Comparison of ENCODE assay signal across 21 cellular contexts in genomic region chr3:26091096-26091495, GRCh38.
"Had no signal": no experiment of that assay in that cellular context is flagged by ENCODE, and none has a peak within 500 bp of the region (broad histone marks: within the 10 kb centered on the region; RNA-seq: fewer than 3 reads in every experiment).

No MANE protein-coding gene starts in this region.

- H3K36me3 ChIP-seq: adrenal gland, ascending aorta, brain microvascular endothelial cell, neural progenitor cell, upper lobe of left lung had no signal

- H3K27ac Mint-ChIP-seq: activated naive CD4-positive, alpha-beta T cell treated with anti-CD3 and anti-CD28 coated beads, Interleukin-2, amount 50 U/mL, for 72 hours; endodermal cell; memory B cell; neural progenitor cell had no signal

- H2AFZ ChIP-seq: neural progenitor cell had no signal

- H3K4me3 Mint-ChIP-seq: endodermal cell, memory B cell, neural progenitor cell had no signal

- H3K27me3 ChIP-seq: adrenal gland, ascending aorta, brain microvascular endothelial cell, neural progenitor cell, upper lobe of left lung had no signal

- H3K27me3 Mint-ChIP-seq: memory B cell had no signal

- H3K4me2 ChIP-seq: neural progenitor cell had no signal

- H3K27ac ChIP-seq: adrenal gland, ascending aorta, brain microvascular endothelial cell, coronary artery, epithelial cell of prostate, neural progenitor cell, upper lobe of left lung had no signal

- H3K4me1 Mint-ChIP-seq: endodermal cell, memory B cell, neural progenitor cell had no signal

- H3K4me1 ChIP-seq: adrenal gland, ascending aorta, neural progenitor cell, upper lobe of left lung had no signal

- H3K9ac ChIP-seq: neural progenitor cell had no signal

- H3K4me3 ChIP-seq: adrenal gland, ascending aorta, coronary artery, mucosa of descending colon, neural progenitor cell, upper lobe of left lung had no signal

- DNase-seq: activated CD4-positive, alpha-beta T cell treated with anti-CD3 and anti-CD28 coated beads for 1 hour; activated CD4-positive, alpha-beta T cell treated with anti-CD3 and anti-CD28 coated beads, Interleukin-2, amount 50 U/mL, for 1 hour; activated gamma-delta T cell treated with Interleukin-2 at 50 U/mL for 16 hours; activated T-cell treated with anti-CD3 and anti-CD28 coated beads, Interleukin-2, amount 50 U/mL, for 1 hour; adrenal gland; brain microvascular endothelial cell; central memory CD4-positive, alpha-beta T cell; endodermal cell; kidney glomerular epithelial cell; mucosa of descending colon; retina; stimulated activated CD4-positive, alpha-beta T cell treated with anti-CD3 and anti-CD28 coated beads, Interleukin-4, amount 100 ng/mL, for 24 hours; stimulated activated naive CD4-positive, alpha-beta T cell treated with Interleukin-2 at 50 U/mL for 16 hours; T-helper 9 cell; upper lobe of left lung had no signal

- ATAC-seq: activated naive CD4-positive, alpha-beta T cell treated with anti-CD3 and anti-CD28 coated beads, Interleukin-2, amount 50 U/mL, for 72 hours; mucosa of descending colon had no signal

- H3K36me3 Mint-ChIP-seq: memory B cell, neural progenitor cell had no signal
